10 cellular contexts compared by ENCODE assay signal in genomic region chr9:133342083-133342406, GRCh38. TPM values are rescaled to one million over a fixed set of nuclear protein-coding genes. Genes with fewer than 3 reads are reported as not detected.
A peak's percentile ranks its signal among the peaks of the same experiment; 100 is the strongest.
DNase-seq lines count a peak whose midpoint lies in the region; ATAC-seq and TF ChIP-seq lines count a peak whose summit lies in the region.
"Had no signal": no experiment of that assay in that cellular context is flagged by ENCODE, and none has a peak within 500 bp of the region (broad histone marks: within the 10 kb centered on the region; RNA-seq: fewer than 3 reads in every experiment).

No MANE protein-coding gene starts in this region.

- peaks cover 53% of the 10 kb centered on the region for H3K4me1 Mint-ChIP-seq in activated CD8-positive, alpha-beta T cell treated with anti-CD3 and anti-CD28 coated beads, Interleukin-2, amount 10 ng/mL, durations not matched to agents 7 days and 5 days (ENCODE audit: low read depth)

- no peak overlapping the region for H3K4me3 ChIP-seq in A673 (ENCODE audit: low read depth, low read length, poor library complexity, severe bottlenecking)

- peak; percentile 40 for TF ChIP-seq CTCF in A673 (conservative IDR thresholded peaks at IDR 0.05; ENCODE audit: low read depth, low read length)
- peak; percentile 34 for TF ChIP-seq CTCF in GM12872 (IDR thresholded peaks at IDR 0.05; ENCODE audit: insufficient read depth, low read depth, low read length)

- no peak overlapping the region for H3K27ac ChIP-seq in A673 (ENCODE audit: low read depth, low read length, poor library complexity, severe bottlenecking)
- H3K27ac ChIP-seq in substantia nigra (ENCODE audit: low read depth, low read length, poor library complexity, severe bottlenecking) = no peak overlapping the region

- no peaks in the 10 kb centered on the region for H3K27me3 ChIP-seq in A673 (replicated peaks; ENCODE audit: insufficient read depth, low read depth, low read length, poor library complexity)

- CTCF ChIA-PET in A673 (lab: Charles Lee) = interaction anchor here (0.5 kb wide), 1 partner anchor 22 kb away, joined by 7 read pairs; no protein-coding TSS in a partner anchor
- CTCF ChIA-PET in activated CD8-positive, alpha-beta T cell treated with anti-CD3 and anti-CD28 coated beads, Interleukin-2, amount 10 ng/mL, durations not matched to agents 7 days and 5 days (lab: Charles Lee) = interaction anchor here (0.7 to 3.9 kb wide), 2 partner anchors 20 to 29 kb away, joined by 3 to 21 read pairs; no protein-coding TSS in a partner anchor

- no peak for ATAC-seq in activated CD8-positive, alpha-beta T cell treated with anti-CD3 and anti-CD28 coated beads, Interleukin-2, amount 10 ng/mL, durations not matched to agents 7 days and 5 days

- H3K9me3 ChIP-seq in A673 (ENCODE audit: low read depth, low read length, poor library complexity, severe bottlenecking) = no peaks in the 10 kb centered on the region

- peak; percentile 23 for DNase-seq in A673 (ENCODE audit: low spot score)
- DNase-seq in activated CD8-positive, alpha-beta T cell treated with anti-CD3 and anti-CD28 coated beads, Interleukin-2, amount 10 ng/mL, durations not matched to agents 7 days and 5 days = no peak
- peak; percentile 72 for DNase-seq in islet precursor cell
- no peak for DNase-seq in substantia nigra (lab: John Stamatoyannopoulos, UW)
- DNase-seq in hypothalamus (lab: John Stamatoyannopoulos, UW) = no peak
- no peak for DNase-seq in erythroblast (lab: John Stamatoyannopoulos, UW)
- no peak for DNase-seq in NCI-H526 treated with DMSO at 0.1 percent for 48 hours (lab: John Stamatoyannopoulos, UW)
- DNase-seq: activated CD4-positive, alpha-beta memory T cell treated with anti-CD3 and anti-CD28 coated beads for 36 hours had no signal

- H3K9me3 Mint-ChIP-seq in activated CD8-positive, alpha-beta T cell treated with anti-CD3 and anti-CD28 coated beads, Interleukin-2, amount 10 ng/mL, durations not matched to agents 7 days and 5 days (ENCODE audit: insufficient read depth) = no peaks in the 10 kb centered on the region
- H3K9me3 Mint-ChIP-seq: activated CD4-positive, alpha-beta memory T cell treated with anti-CD3 and anti-CD28 coated beads for 36 hours; brain had no signal

- POLR2A ChIA-PET in A673 (lab: Charles Lee; ENCODE audit: low non-redundant PET) = no interaction called here
- POLR2A ChIA-PET in activated CD8-positive, alpha-beta T cell treated with anti-CD3 and anti-CD28 coated beads, Interleukin-2, amount 10 ng/mL, durations not matched to agents 7 days and 5 days (lab: Charles Lee) = interaction anchor here (0.9 kb wide), 1 partner anchor 29 kb away, joined by 4 read pairs; no protein-coding TSS in a partner anchor

- intact Hi-C loops in A673 (cut with micrococcal nuclease; ENCODE audit: unreplicated experiment) = no loop called here

- BruUV-seq in A673 (replicated peaks; lab: Mats Ljungman, UMichigan) = no TSS peak

- H3K36me3 Mint-ChIP-seq in activated CD8-positive, alpha-beta T cell treated with anti-CD3 and anti-CD28 coated beads, Interleukin-2, amount 10 ng/mL, durations not matched to agents 7 days and 5 days (ENCODE audit: low read depth) = peaks cover 65% of the 10 kb centered on the region

- peak overlapping the region; percentile 78 for H3K27ac Mint-ChIP-seq in activated CD8-positive, alpha-beta T cell treated with anti-CD3 and anti-CD28 coated beads, Interleukin-2, amount 10 ng/mL, durations not matched to agents 7 days and 5 days
- H3K27ac Mint-ChIP-seq: activated CD4-positive, alpha-beta memory T cell treated with anti-CD3 and anti-CD28 coated beads for 36 hours had no signal

- peaks cover 8% of the 10 kb centered on the region for H3K4me1 ChIP-seq in A673 (ENCODE audit: insufficient read depth, low read length, poor library complexity, severe bottlenecking)

- no peak overlapping the region for H3K4me3 Mint-ChIP-seq in activated CD8-positive, alpha-beta T cell treated with anti-CD3 and anti-CD28 coated beads, Interleukin-2, amount 10 ng/mL, durations not matched to agents 7 days and 5 days
- H3K4me3 Mint-ChIP-seq: activated CD4-positive, alpha-beta memory T cell treated with anti-CD3 and anti-CD28 coated beads for 36 hours; brain had no signal

- H3K36me3 ChIP-seq in A673 (ENCODE audit: insufficient read depth, low read length, poor library complexity, severe bottlenecking) = peaks cover 66% of the 10 kb centered on the region

- H3K27me3 Mint-ChIP-seq in activated CD8-positive, alpha-beta T cell treated with anti-CD3 and anti-CD28 coated beads, Interleukin-2, amount 10 ng/mL, durations not matched to agents 7 days and 5 days (ENCODE audit: low read depth) = no peaks in the 10 kb centered on the region
- H3K27me3 Mint-ChIP-seq: activated CD4-positive, alpha-beta memory T cell treated with anti-CD3 and anti-CD28 coated beads for 36 hours; brain had no signal

- TF ChIP-seq POLR2A in erythroblast (IDR thresholded peaks at IDR 0.05; ENCODE audit: low read length) = no peak

RNA-seq across cellular contexts. Expression of gene MED22, which starts 5.9 kb away (rescaled TPM):
- total RNA-seq in A673 (2021) = 46.2 and 49.6 TPM in 2 replicates
- total RNA-seq in activated CD8-positive, alpha-beta T cell treated with anti-CD3 and anti-CD28 coated beads, Interleukin-2, amount 10 ng/mL, durations not matched to agents 7 days and 5 days = 10 to 100 TPM; 29.1 to 29.6 TPM

RNA-seq across cellular contexts. Expression of gene RPL7A, which starts 6.0 kb away (rescaled TPM):
- total RNA-seq in A673 (2021) = 1,920 and 1,940 TPM in 2 replicates
- total RNA-seq in activated CD8-positive, alpha-beta T cell treated with anti-CD3 and anti-CD28 coated beads, Interleukin-2, amount 10 ng/mL, durations not matched to agents 7 days and 5 days = 1,000 to 10,000 TPM; 1,894 to 1,933 TPM

RNA-seq across cellular contexts. Expression of gene SURF6, which starts 6.1 kb away (rescaled TPM):
- total RNA-seq in A673 (2021) = 34.7 and 36.6 TPM in 2 replicates
- total RNA-seq in activated CD8-positive, alpha-beta T cell treated with anti-CD3 and anti-CD28 coated beads, Interleukin-2, amount 10 ng/mL, durations not matched to agents 7 days and 5 days = 10 to 100 TPM; 20.1 to 21.4 TPM

RNA-seq across cellular contexts. Expression of gene SURF1, which starts 14.2 kb away (rescaled TPM):
- total RNA-seq in A673 (2021) = 41.6 and 53.3 TPM in 2 replicates
- 10 to 100 TPM; 37.4 to 39.1 TPM for total RNA-seq in activated CD8-positive, alpha-beta T cell treated with anti-CD3 and anti-CD28 coated beads, Interleukin-2, amount 10 ng/mL, durations not matched to agents 7 days and 5 days

RNA-seq across cellular contexts. Expression of gene SURF2, which starts 14.3 kb away (rescaled TPM):
- total RNA-seq in A673 (2021) = 35.0 and 42.0 TPM in 2 replicates
- 10 to 100 TPM; 18.4 to 20.7 TPM for total RNA-seq in activated CD8-positive, alpha-beta T cell treated with anti-CD3 and anti-CD28 coated beads, Interleukin-2, amount 10 ng/mL, durations not matched to agents 7 days and 5 days

Comparison
In these comparisons a context has a peak if more than half of its experiments do, and no peak if none do; other contexts are left out.
1. DNase-seq: peak in A673 (single experiment) and islet precursor cell (single experiment); none in activated CD8-positive, alpha-beta T cell treated with anti-CD3 and anti-CD28 coated beads, Interleukin-2, amount 10 ng/mL, durations not matched to agents 7 days and 5 days (single experiment), substantia nigra (0 of 49), hypothalamus (0 of 51), erythroblast (0 of 2) and NCI-H526 treated with DMSO at 0.1 percent for 48 hours (single experiment).